In genomic region chr12:74539261-74539660, GRCh38 we compare ENCODE assay signal across 8 cellular contexts. TPM values are rescaled to one million over a fixed set of nuclear protein-coding genes. Genes with fewer than 3 reads are reported as not detected.
DNase-seq lines count a peak whose midpoint lies in the region; ATAC-seq and TF ChIP-seq lines count a peak whose summit lies in the region.

No MANE protein-coding gene starts in this region.

- peak overlapping the region; percentile 91 for H3K4me3 Mint-ChIP-seq in activated naive CD4-positive, alpha-beta T cell treated with anti-CD3 and anti-CD28 coated beads for 36 hours

- peaks cover 51% of the 10 kb centered on the region for H3K4me1 Mint-ChIP-seq in activated naive CD4-positive, alpha-beta T cell treated with anti-CD3 and anti-CD28 coated beads for 36 hours (ENCODE audit: low read depth)

- no peaks in the 10 kb centered on the region for H3K27me3 ChIP-seq in transverse colon

- no peaks in the 10 kb centered on the region for H3K9me3 ChIP-seq in transverse colon

- peak overlapping the region in 2 of 4 donors; percentile 93 to 98 for H3K27ac ChIP-seq in transverse colon

- DNase-seq in activated naive CD4-positive, alpha-beta T cell treated with anti-CD3 and anti-CD28 coated beads for 36 hours, result no peak
- no peak for DNase-seq in activated naive CD4-positive, alpha-beta T cell (lab: John Stamatoyannopoulos, UW)
- DNase-seq in activated naive CD4-positive, alpha-beta T cell treated with anti-CD3 and anti-CD28 coated beads, Interleukin-2, amount 50 U/mL, for 72 hours (ENCODE audit: low spot score in 2 of 2), result no peak
- DNase-seq in kidney tubule cell (ENCODE audit: low spot score) (peak; percentile 5), transverse colon (no peak), NCI-H1930 (lab: John Stamatoyannopoulos, UW) (no peak)
- DNase-seq in activated CD8-positive, alpha-beta memory T cell treated with anti-CD3 and anti-CD28 coated beads for 24 hours, result no peak

- H3K27me3 Mint-ChIP-seq in activated naive CD4-positive, alpha-beta T cell treated with anti-CD3 and anti-CD28 coated beads for 36 hours (ENCODE audit: low read depth), result no peaks in the 10 kb centered on the region

- in situ Hi-C loops in transverse colon (cut with MboI; ENCODE audit: low pct_ligation_motif_present in 1 of 4, low pct_unique_long_range_greater_than_20kb in 1 of 4, low sequenced_read_pairs in 3 of 4), result no loop called here

- intact Hi-C loops in activated naive CD4-positive, alpha-beta T cell treated with anti-CD3 and anti-CD28 coated beads for 36 hours (cut with micrococcal nuclease), result loop anchor here (5.0 kb wide), 2 partner anchors 427 to 1543 kb away; partner anchors contain the start of gene NAP1L1
- intact Hi-C loops in transverse colon (cut with DNase I; ENCODE audit: low total_unique reads), result no loop called here

- H3K9me3 Mint-ChIP-seq in activated naive CD4-positive, alpha-beta T cell treated with anti-CD3 and anti-CD28 coated beads for 36 hours, result no peaks in the 10 kb centered on the region
- H3K9me3 Mint-ChIP-seq in activated naive CD4-positive, alpha-beta T cell treated with anti-CD3 and anti-CD28 coated beads, Interleukin-2, amount 50 U/mL, for 72 hours, result no peaks in the 10 kb centered on the region

- peak overlapping the region; percentile 69 to 89 (median 82) for H3K4me3 ChIP-seq in transverse colon

- no peak for ATAC-seq in activated naive CD4-positive, alpha-beta T cell treated with anti-CD3 and anti-CD28 coated beads, Interleukin-2, amount 50 U/mL, for 72 hours
- no peak for ATAC-seq in GM21515 (IDR thresholded peaks at IDR 0.05; ENCODE audit: unreplicated experiment)

- WGBS in transverse colon (ENCODE audit: low coverage in 1 of 2), 2 donors, result 39 to 64% methylated on average over 2 to 4 of the region's 4 CpGs

- CTCF ChIA-PET in activated naive CD4-positive, alpha-beta T cell treated with anti-CD3 and anti-CD28 coated beads for 36 hours (lab: Charles Lee), result interaction anchor here (1.0 kb wide), 1 partner anchor 11 kb away, joined by 3 read pairs; no protein-coding TSS in a partner anchor

- TF ChIP-seq EP300 in transverse colon (IDR thresholded peaks at IDR 0.05; ENCODE audit: low read depth), result no peak

- peak overlapping the region; percentile 97 for H3K27ac Mint-ChIP-seq in activated naive CD4-positive, alpha-beta T cell treated with anti-CD3 and anti-CD28 coated beads for 36 hours
- peak overlapping the region; percentile 100 for H3K27ac Mint-ChIP-seq in activated naive CD4-positive, alpha-beta T cell treated with anti-CD3 and anti-CD28 coated beads, Interleukin-2, amount 50 U/mL, for 72 hours

- TF ChIP-seq CTCF in transverse colon (IDR thresholded peaks at IDR 0.05), result no peak

- no peak for TF ChIP-seq POLR2A in transverse colon (IDR thresholded peaks at IDR 0.05)

- no peaks in the 10 kb centered on the region for H3K36me3 ChIP-seq in transverse colon

- peaks cover 23 to 45% (median 28%) of the 10 kb centered on the region in 4 donors for H3K4me1 ChIP-seq in transverse colon

- H3K36me3 Mint-ChIP-seq in activated naive CD4-positive, alpha-beta T cell treated with anti-CD3 and anti-CD28 coated beads for 36 hours (ENCODE audit: low read depth), result peaks cover 46% of the 10 kb centered on the region
- H3K36me3 Mint-ChIP-seq in activated naive CD4-positive, alpha-beta T cell treated with anti-CD3 and anti-CD28 coated beads, Interleukin-2, amount 50 U/mL, for 72 hours, result peaks cover 38 to 54% of the 10 kb centered on the region in 2 donors

RNA-seq across cellular contexts. Expression of gene ATXN7L3B, which starts 1.6 kb away (rescaled TPM):
- 10 to 100 TPM; 19.8 to 19.9 TPM for total RNA-seq in activated naive CD4-positive, alpha-beta T cell treated with anti-CD3 and anti-CD28 coated beads for 36 hours
- total RNA-seq in activated naive CD4-positive, alpha-beta T cell treated with anti-CD3 and anti-CD28 coated beads, Interleukin-2, amount 50 U/mL, for 72 hours, result 10 to 100 TPM; 16.6 to 22.9 TPM
- total RNA-seq in transverse colon, result 10 to 100 TPM in 3 of 4 donors, 1 to 10 TPM in 1; 7.9 to 23.6 (median 21.2) TPM
